1 cellular context compared by ENCODE assay signal in the genomic region with DNA sequence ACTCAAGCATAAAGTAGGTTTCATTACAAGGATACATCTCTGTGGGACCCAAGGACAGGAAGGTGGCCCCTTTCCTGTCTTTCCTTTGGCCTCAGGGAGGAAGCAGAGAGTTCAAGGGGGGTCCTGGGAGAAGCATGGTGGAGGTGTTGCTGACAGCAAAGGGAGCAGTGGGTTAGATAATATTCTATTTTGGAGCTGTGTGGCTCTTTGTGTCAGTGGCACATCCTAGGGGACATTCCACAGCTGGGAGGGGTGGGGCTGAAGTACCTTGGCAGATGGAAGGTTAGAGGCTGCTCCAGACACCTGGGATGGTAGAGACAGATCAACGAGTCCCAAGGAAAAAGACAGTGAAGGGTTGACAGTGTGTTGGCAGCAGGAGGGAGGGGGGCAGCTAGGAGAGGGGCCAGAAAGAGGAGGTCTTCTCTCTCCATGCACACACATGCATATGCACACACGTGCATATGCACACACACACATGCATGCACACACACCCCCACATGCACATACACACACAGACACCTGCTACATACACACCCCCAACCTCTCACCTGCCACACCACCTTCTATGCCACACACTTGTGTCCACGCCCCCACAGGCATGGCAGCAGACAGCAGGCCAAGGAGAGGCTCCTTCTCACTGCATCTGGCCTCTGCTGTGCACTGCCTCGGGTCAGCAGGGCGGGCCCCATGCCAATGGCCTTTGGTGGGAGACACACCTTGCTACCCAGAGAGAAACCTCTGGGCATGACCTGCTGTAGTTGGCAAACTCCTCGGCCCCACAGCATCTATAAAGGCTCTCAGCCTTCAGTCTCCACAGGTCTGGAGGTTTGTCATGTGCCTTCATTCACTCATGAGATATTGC.
TF ChIP-seq lines count a peak whose summit lies in the region.

No MANE protein-coding gene starts in this region.

TF ChIP-seq in HEK293, 187 proteins besides CTCF, POLR2A, EP300 and RAD21 (continued from another document):
- TF ChIP-seq, protein P1, sequence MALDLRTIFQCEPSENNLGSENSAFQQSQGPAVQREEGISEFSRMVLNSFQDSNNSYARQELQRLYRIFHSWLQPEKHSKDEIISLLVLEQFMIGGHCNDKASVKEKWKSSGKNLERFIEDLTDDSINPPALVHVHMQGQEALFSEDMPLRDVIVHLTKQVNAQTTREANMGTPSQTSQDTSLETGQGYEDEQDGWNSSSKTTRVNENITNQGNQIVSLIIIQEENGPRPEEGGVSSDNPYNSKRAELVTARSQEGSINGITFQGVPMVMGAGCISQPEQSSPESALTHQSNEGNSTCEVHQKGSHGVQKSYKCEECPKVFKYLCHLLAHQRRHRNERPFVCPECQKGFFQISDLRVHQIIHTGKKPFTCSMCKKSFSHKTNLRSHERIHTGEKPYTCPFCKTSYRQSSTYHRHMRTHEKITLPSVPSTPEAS (tag by site-specific recombination; IDR thresholded peaks at IDR 0.05): peak; percentile 92
- TF ChIP-seq, protein P2, sequence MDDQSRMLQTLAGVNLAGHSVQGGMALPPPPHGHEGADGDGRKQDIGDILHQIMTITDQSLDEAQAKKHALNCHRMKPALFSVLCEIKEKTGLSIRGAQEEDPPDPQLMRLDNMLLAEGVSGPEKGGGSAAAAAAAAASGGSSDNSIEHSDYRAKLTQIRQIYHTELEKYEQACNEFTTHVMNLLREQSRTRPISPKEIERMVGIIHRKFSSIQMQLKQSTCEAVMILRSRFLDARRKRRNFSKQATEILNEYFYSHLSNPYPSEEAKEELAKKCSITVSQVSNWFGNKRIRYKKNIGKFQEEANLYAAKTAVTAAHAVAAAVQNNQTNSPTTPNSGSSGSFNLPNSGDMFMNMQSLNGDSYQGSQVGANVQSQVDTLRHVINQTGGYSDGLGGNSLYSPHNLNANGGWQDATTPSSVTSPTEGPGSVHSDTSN (CRISPR knock-in tag; IDR thresholded peaks at IDR 0.05): no peak
- TF ChIP-seq ZNF747 (tag by site-specific recombination; IDR thresholded peaks at IDR 0.05) (no peak), ZNF10 (tag by site-specific recombination; IDR thresholded peaks at IDR 0.05) (no peak), GLIS1 (tag by site-specific recombination; IDR thresholded peaks at IDR 0.05) (peak; percentile 16; the same call in 1 of the 2 replicates)
